ENCODE assay signal across 15 cellular contexts in genomic region chr2:142533083-142533482, GRCh38.
"Had no signal": no experiment of that assay in that cellular context is flagged by ENCODE, and none has a peak within 500 bp of the region (broad histone marks: within the 10 kb centered on the region; RNA-seq: fewer than 3 reads in every experiment).

No MANE protein-coding gene starts in this region.

- H3K9me3 ChIP-seq: esophagus muscularis mucosa, pancreas had no signal

- H3K27me3 ChIP-seq: esophagus muscularis mucosa, pancreas had no signal

- ATAC-seq: activated CD8-positive, alpha-beta memory T cell treated with anti-CD3 and anti-CD28 coated beads, Interleukin-2, amount 10 ng/mL, durations not matched to agents 7 days and 5 days; left ventricle myocardium superior; naive thymus-derived CD8-positive, alpha-beta T cell; pancreas; stimulated activated memory B cell treated with anti-CD40 and anti-IgM and Interleukin-4, amounts not matched to agents 10 μg/mL and 1 μg/mL and 100 μg/mL, for 72 hours had no signal

- H3K36me3 ChIP-seq: esophagus muscularis mucosa, pancreas had no signal

- H3K4me3 ChIP-seq: esophagus muscularis mucosa, pancreas had no signal

- H3K27ac ChIP-seq: esophagus muscularis mucosa, pancreas, VCaP had no signal

- H3K4me1 ChIP-seq: esophagus muscularis mucosa, pancreas had no signal

- DNase-seq: activated CD4-positive, alpha-beta T cell treated with anti-CD3 and anti-CD28 coated beads for 1 hour; activated CD4-positive, alpha-beta T cell treated with anti-CD3 and anti-CD28 coated beads, Interleukin-2, amount 50 U/mL, for 48 hours; activated CD8-positive, alpha-beta memory T cell treated with anti-CD3 and anti-CD28 coated beads, Interleukin-2, amount 10 ng/mL, durations not matched to agents 7 days and 5 days; activated naive CD4-positive, alpha-beta T cell treated with anti-CD3 and anti-CD28 coated beads, Interleukin-2, amount 10 ng/mL, durations not matched to agents 7 days and 5 days; activated T-cell treated with anti-CD3 and anti-CD28 coated beads, Interleukin-2, amount 50 U/mL, for 24 hours; glutamatergic neuron; hypothalamus; left ventricle myocardium superior; naive thymus-derived CD8-positive, alpha-beta T cell; pancreas; stimulated activated CD4-positive, alpha-beta T cell treated with anti-CD3 and anti-CD28 coated beads, Interleukin-2, amount 100 ng/mL, for 48 hours; T1000 had no signal
